ENCODE assay signal across 19 cellular contexts in the genomic region with DNA sequence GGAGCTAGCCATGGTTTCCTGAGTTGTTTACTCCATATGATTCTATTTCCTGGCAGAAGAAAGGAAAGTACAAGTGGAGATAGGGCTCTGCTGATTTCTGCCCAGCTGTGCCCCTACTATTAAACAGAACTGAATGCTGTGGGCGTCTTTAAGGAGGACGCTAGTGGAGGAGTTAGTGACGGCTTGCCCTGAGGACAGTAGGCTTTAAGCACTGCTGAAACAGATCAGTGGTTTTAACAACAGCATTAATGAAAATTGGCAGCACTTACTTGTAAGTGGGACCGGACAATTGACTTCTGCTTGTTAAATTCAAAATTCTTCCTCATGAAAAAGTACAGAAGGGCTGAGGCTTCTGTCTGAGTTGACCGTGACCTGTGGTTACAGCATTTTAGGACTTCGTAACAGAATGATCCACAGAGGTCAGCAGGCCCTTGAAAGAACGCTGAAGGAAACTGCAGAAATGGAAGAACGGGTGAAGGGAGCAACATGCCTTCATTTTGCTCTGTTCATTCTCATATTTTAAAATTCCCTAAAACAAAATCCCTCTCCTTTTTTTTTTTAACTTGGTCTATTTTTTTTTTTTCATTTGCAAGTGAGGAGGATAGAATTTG.
"Had no signal": no experiment of that assay in that cellular context is flagged by ENCODE, and none has a peak within 500 bp of the region (broad histone marks: within the 10 kb centered on the region; RNA-seq: fewer than 3 reads in every experiment).

No MANE protein-coding gene starts in this region.

- DNase-seq: activated CD4-positive, alpha-beta T cell treated with anti-CD3 and anti-CD28 coated beads, Interleukin-2, amount 50 U/mL, for 4 hours; activated CD8-positive, alpha-beta memory T cell treated with anti-CD3 and anti-CD28 coated beads, Interleukin-2, amount 10 ng/mL, durations not matched to agents 7 days and 5 days; activated gamma-delta T cell treated with Interleukin-2 at 50 U/mL for 16 hours; activated T-cell treated with anti-CD3 and anti-CD28 coated beads, Interleukin-2, amount 50 U/mL, for 4 hours; dermis blood vessel endothelial cell; effector memory CD8-positive, alpha-beta T cell; gastrocnemius medialis; heart left ventricle; mammary epithelial cell; naive B cell; stimulated activated CD4-positive, alpha-beta T cell treated with anti-CD3 and anti-CD28 coated beads, Interleukin-15, amount 100 ng/mL, for 24 hours; stimulated activated CD4-positive, alpha-beta T cell treated with anti-CD3 and anti-CD28 coated beads, Interleukin-4, amount 100 ng/mL, for 1 hour; stimulated activated naive B cell treated with anti-CD40 and anti-IgM and Interleukin-4, amounts not matched to agents 10 μg/mL and 1 μg/mL and 100 μg/mL, for 72 hours; substantia nigra; T-helper 9 cell; transverse colon had no signal

- ATAC-seq: activated CD4-positive, CD25-positive, alpha-beta regulatory T cell treated with anti-CD3 and anti-CD28 coated beads, Interleukin-2, amount 50 U/mL, for 24 hours; activated CD8-positive, alpha-beta memory T cell treated with anti-CD3 and anti-CD28 coated beads, Interleukin-2, amount 10 ng/mL, durations not matched to agents 7 days and 5 days; activated T-cell treated with anti-CD3 and anti-CD28 coated beads, Interleukin-2, amount 50 U/mL, for 4 hours; effector memory CD8-positive, alpha-beta T cell; gastrocnemius medialis; heart left ventricle; left lobe of liver; stimulated activated naive B cell treated with anti-CD40 and anti-IgM and Interleukin-4, amounts not matched to agents 10 μg/mL and 1 μg/mL and 100 μg/mL, for 72 hours had no signal

- H3K27ac ChIP-seq: epithelial cell of prostate, gastrocnemius medialis, heart left ventricle, transverse colon had no signal

- H3K9me3 Mint-ChIP-seq: activated T-cell treated with anti-CD3 and anti-CD28 coated beads, Interleukin-2, amount 50 U/mL, for 4 hours; effector memory CD8-positive, alpha-beta T cell; naive B cell; stimulated activated naive B cell treated with anti-CD40 and anti-IgM and Interleukin-4, amounts not matched to agents 10 μg/mL and 1 μg/mL and 100 μg/mL, for 72 hours had no signal

- H3K4me3 Mint-ChIP-seq: activated CD8-positive, alpha-beta memory T cell treated with anti-CD3 and anti-CD28 coated beads, Interleukin-2, amount 10 ng/mL, durations not matched to agents 7 days and 5 days; activated T-cell treated with anti-CD3 and anti-CD28 coated beads, Interleukin-2, amount 50 U/mL, for 4 hours; effector memory CD8-positive, alpha-beta T cell; naive B cell; stimulated activated naive B cell treated with anti-CD40 and anti-IgM and Interleukin-4, amounts not matched to agents 10 μg/mL and 1 μg/mL and 100 μg/mL, for 72 hours had no signal

- H3K27ac Mint-ChIP-seq: activated CD8-positive, alpha-beta memory T cell treated with anti-CD3 and anti-CD28 coated beads, Interleukin-2, amount 10 ng/mL, durations not matched to agents 7 days and 5 days; effector memory CD8-positive, alpha-beta T cell had no signal

- H3K36me3 ChIP-seq: gastrocnemius medialis had no signal

- H3K4me1 Mint-ChIP-seq: activated CD8-positive, alpha-beta memory T cell treated with anti-CD3 and anti-CD28 coated beads, Interleukin-2, amount 10 ng/mL, durations not matched to agents 7 days and 5 days; naive B cell; stimulated activated naive B cell treated with anti-CD40 and anti-IgM and Interleukin-4, amounts not matched to agents 10 μg/mL and 1 μg/mL and 100 μg/mL, for 72 hours had no signal

- H3K4me3 ChIP-seq: gastrocnemius medialis, heart left ventricle, transverse colon had no signal

- H3K4me1 ChIP-seq: gastrocnemius medialis, transverse colon had no signal

- H3K9me3 ChIP-seq: gastrocnemius medialis, heart left ventricle, transverse colon had no signal

- H3K27me3 ChIP-seq: gastrocnemius medialis, heart left ventricle, transverse colon had no signal

- H3K27me3 Mint-ChIP-seq: activated CD8-positive, alpha-beta memory T cell treated with anti-CD3 and anti-CD28 coated beads, Interleukin-2, amount 10 ng/mL, durations not matched to agents 7 days and 5 days; effector memory CD8-positive, alpha-beta T cell; naive B cell; stimulated activated naive B cell treated with anti-CD40 and anti-IgM and Interleukin-4, amounts not matched to agents 10 μg/mL and 1 μg/mL and 100 μg/mL, for 72 hours had no signal
